ENCODE assay signal across 8 cellular contexts in genomic region chr7:141558544-141559183, GRCh38. TPM values are rescaled to one million over a fixed set of nuclear protein-coding genes. Genes with fewer than 3 reads are reported as not detected.
DNase-seq lines count a peak whose midpoint lies in the region; ATAC-seq and TF ChIP-seq lines count a peak whose summit lies in the region.

No MANE protein-coding gene starts in this region.

- WGBS in prostate gland = 75% methylated on average over 3 of the region's 3 CpGs

- peak; percentile 76 for DNase-seq in EH (ENCODE audit: low read depth)
- DNase-seq in KBM-7 = peak; percentile 26
- peak; percentile 18 for DNase-seq in activated naive CD8-positive, alpha-beta T cell treated with anti-CD3 and anti-CD28 coated beads for 36 hours
- peak; percentile 42 for DNase-seq in skeletal muscle cell (ENCODE audit: low read depth)
- DNase-seq in prostate gland (ENCODE audit: low spot score) = no peak
- no peak for DNase-seq in D341Med (ENCODE audit: low spot score)

- peak overlapping the region; percentile 93 for H3K27ac Mint-ChIP-seq in activated naive CD8-positive, alpha-beta T cell treated with anti-CD3 and anti-CD28 coated beads for 36 hours

- H3K4me1 ChIP-seq in prostate gland (replicated peaks) = no peaks in the 10 kb centered on the region

- TF ChIP-seq CTCF in prostate gland (IDR thresholded peaks at IDR 0.05) = no peak

- H3K27me3 Mint-ChIP-seq in activated naive CD8-positive, alpha-beta T cell treated with anti-CD3 and anti-CD28 coated beads for 36 hours = no peaks in the 10 kb centered on the region

- no peaks in the 10 kb centered on the region for H3K36me3 ChIP-seq in prostate gland

- H3K4me1 Mint-ChIP-seq in activated naive CD8-positive, alpha-beta T cell treated with anti-CD3 and anti-CD28 coated beads for 36 hours = peaks cover 81% of the 10 kb centered on the region

- peaks cover 88% of the 10 kb centered on the region for H3K36me3 Mint-ChIP-seq in activated naive CD8-positive, alpha-beta T cell treated with anti-CD3 and anti-CD28 coated beads for 36 hours

- intact Hi-C loops in prostate gland (cut with DNase I) = no loop called here

- no peaks in the 10 kb centered on the region for H3K9me3 ChIP-seq in prostate gland

- ATAC-seq in GM21367 (IDR thresholded peaks at IDR 0.05; ENCODE audit: unreplicated experiment) (peak; percentile 65), HG03025 (IDR thresholded peaks at IDR 0.05; ENCODE audit: low FRiP score, unreplicated experiment) (no peak)

- peak overlapping the region; percentile 52 for H3K4me3 Mint-ChIP-seq in activated naive CD8-positive, alpha-beta T cell treated with anti-CD3 and anti-CD28 coated beads for 36 hours

- no peaks in the 10 kb centered on the region for H3K27me3 ChIP-seq in prostate gland (replicated peaks; ENCODE audit: insufficient read depth)

- H3K27ac ChIP-seq in prostate gland = no peak overlapping the region

- H3K4me3 ChIP-seq in skeletal muscle cell (ENCODE audit: low read depth, low read length) (no peak overlapping the region), prostate gland (no peak overlapping the region)

- H3K9me3 Mint-ChIP-seq in activated naive CD8-positive, alpha-beta T cell treated with anti-CD3 and anti-CD28 coated beads for 36 hours = peaks cover 29% of the 10 kb centered on the region

- in situ Hi-C loops in KBM-7 (cut with MboI; ENCODE audit: low pct_unique_long_range_greater_than_20kb, low sequenced_read_pairs) = no loop called here

- no peak for TF ChIP-seq POLR2A in prostate gland (IDR thresholded peaks at IDR 0.05)

RNA-seq across cellular contexts. Expression of gene AGK, which starts 7.5 kb away (rescaled TPM):
- total RNA-seq in activated naive CD8-positive, alpha-beta T cell treated with anti-CD3 and anti-CD28 coated beads for 36 hours = 10 to 100 TPM; 86.0 to 87.4 TPM
- 10 to 100 TPM; 19.4 to 26.7 TPM for total RNA-seq in prostate gland

Comparison
In these comparisons a context has a peak if more than half of its experiments do, and no peak if none do; other contexts are left out.
1. DNase-seq: peak in EH (single experiment), KBM-7 (single experiment), activated naive CD8-positive, alpha-beta T cell treated with anti-CD3 and anti-CD28 coated beads for 36 hours (single experiment) and skeletal muscle cell (single experiment); none in prostate gland (single experiment) and D341Med (single experiment).